ENCODE assay signal across 21 cellular contexts in the genomic region with DNA sequence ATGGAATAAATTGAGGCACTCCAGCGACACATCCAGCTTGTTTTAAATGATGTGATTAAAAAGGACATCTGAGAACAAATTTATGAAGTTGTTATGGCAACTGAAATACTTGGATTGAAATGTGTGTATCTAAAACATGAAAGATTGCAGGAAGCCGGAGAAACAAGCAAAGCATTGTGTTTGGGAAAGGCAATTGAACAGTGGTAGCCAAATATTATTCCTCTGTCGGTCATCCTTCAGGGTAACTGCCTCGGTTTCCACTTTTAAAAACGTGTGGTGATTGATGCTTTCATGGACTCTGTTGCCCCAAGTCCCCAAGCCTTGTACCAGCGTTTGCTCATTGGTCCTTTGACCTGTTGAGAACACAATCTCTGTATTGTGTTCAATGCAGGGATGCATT. TPM values are rescaled to one million over a fixed set of nuclear protein-coding genes. Genes with fewer than 3 reads are reported as not detected.
DNase-seq lines count a peak whose midpoint lies in the region; ATAC-seq and TF ChIP-seq lines count a peak whose summit lies in the region.
"Had no signal": no experiment of that assay in that cellular context is flagged by ENCODE, and none has a peak within 500 bp of the region (broad histone marks: within the 10 kb centered on the region; RNA-seq: fewer than 3 reads in every experiment).

No MANE protein-coding gene starts in this region.

- CTCF ChIA-PET in CD4-positive, alpha-beta memory T cell (lab: Charles Lee; ENCODE audit: partially characterized antibody): interaction anchor here (1.0 to 9.0 kb wide), 6 partner anchors 240 to 928 kb away, joined by 3 to 125 read pairs (median 5); no protein-coding TSS in a partner anchor

- POLR2A ChIA-PET in CD4-positive, alpha-beta memory T cell (lab: Charles Lee; ENCODE audit: partially characterized antibody): interaction anchor here (2.3 kb wide), 1 partner anchor 855 kb away, joined by 10 read pairs; no protein-coding TSS in a partner anchor
- POLR2A ChIA-PET in naive thymus-derived CD8-positive, alpha-beta T cell (lab: Charles Lee): interaction anchor here (2.0 kb wide), 1 partner anchor 9 kb away, joined by 8 read pairs; no protein-coding TSS in a partner anchor

- H3K9me3 Mint-ChIP-seq in CD4-positive, alpha-beta memory T cell: no peaks in the 10 kb centered on the region
- no peaks in the 10 kb centered on the region for H3K9me3 Mint-ChIP-seq in brain
- no peaks in the 10 kb centered on the region for H3K9me3 Mint-ChIP-seq in naive thymus-derived CD8-positive, alpha-beta T cell
- H3K9me3 Mint-ChIP-seq: activated T-helper 17 cell treated with anti-CD3 and anti-CD28 coated beads, Interleukin-2, amount 50 U/mL, for 72 hours had no signal

- H3K27me3 ChIP-seq in CD4-positive, alpha-beta memory T cell (ENCODE audit: insufficient read depth, low read length): no peaks in the 10 kb centered on the region
- no peaks in the 10 kb centered on the region for H3K27me3 ChIP-seq in HUES64 (ENCODE audit: insufficient read depth, low read length)
- no peaks in the 10 kb centered on the region for H3K27me3 ChIP-seq in brain microvascular endothelial cell (replicated peaks)
- H3K27me3 ChIP-seq: right atrium auricular region had no signal

- no peaks in the 10 kb centered on the region for H3K9me3 ChIP-seq in CD4-positive, alpha-beta memory T cell (ENCODE audit: control insufficient read depth in 1 of 2, low read length in 2 of 2)
- no peaks in the 10 kb centered on the region for H3K9me3 ChIP-seq in HUES64 (ENCODE audit: insufficient read depth, low read depth, low read length)
- H3K9me3 ChIP-seq: heart left ventricle, mucosa of descending colon, right atrium auricular region, upper lobe of right lung had no signal

- no peak for ATAC-seq in naive thymus-derived CD8-positive, alpha-beta T cell
- no peak for ATAC-seq in activated CD4-positive, CD25-positive, alpha-beta regulatory T cell treated with anti-CD3 and anti-CD28 coated beads, Interleukin-2, amount 50 U/mL, for 24 hours
- ATAC-seq: activated T-helper 17 cell treated with anti-CD3 and anti-CD28 coated beads, Interleukin-2, amount 50 U/mL, for 72 hours; HCT116; heart left ventricle; mucosa of descending colon; upper lobe of right lung had no signal

- DNase-seq in CD4-positive, alpha-beta memory T cell: no peak
- no peak for DNase-seq in naive thymus-derived CD8-positive, alpha-beta T cell
- DNase-seq in OCI-M1 (lab: John Stamatoyannopoulos, UW): no peak
- no peak for DNase-seq in brain microvascular endothelial cell
- no peak for DNase-seq in NK-92 treated with Interleukin-12 subunit alpha and Interleukin-12 subunit beta, amount 100 ng/mL, for 24 hours (lab: John Stamatoyannopoulos, UW)
- DNase-seq: activated CD4-positive, alpha-beta T cell treated with anti-CD3 and anti-CD28 coated beads for 4 hours; cortex of kidney; heart left ventricle; mucosa of descending colon; NCI-H1436 treated with DMSO at 0.1 percent for 48 hours; NCI-H226; nucleus accumbens; stimulated activated CD4-positive, alpha-beta T cell treated with anti-CD3 and anti-CD28 coated beads, Interleukin-12 subunit alpha, Interleukin-12 subunit beta, amount 100 ng/mL, for 4 hours; upper lobe of right lung had no signal

- no peak for TF ChIP-seq CTCF in brain (conservative IDR thresholded peaks at IDR 0.05)
- TF ChIP-seq CTCF in brain microvascular endothelial cell (IDR thresholded peaks at IDR 0.05; ENCODE audit: low read depth, low read length, missing control alignments): no peak

- H3K27ac Mint-ChIP-seq in CD4-positive, alpha-beta memory T cell: peak overlapping the region; percentile 57 to 96 (median 91)
- H3K27ac Mint-ChIP-seq in brain: peak overlapping the region; percentile 23 to 98 (median 90)
- H3K27ac Mint-ChIP-seq in naive thymus-derived CD8-positive, alpha-beta T cell: peak overlapping the region in 9 of 10 donors; percentile 49 to 99 (median 87)
- H3K27ac Mint-ChIP-seq: activated T-helper 17 cell treated with anti-CD3 and anti-CD28 coated beads, Interleukin-2, amount 50 U/mL, for 72 hours had no signal

- H3K27ac ChIP-seq in CD4-positive, alpha-beta memory T cell (ENCODE audit: low read depth, low read length): peak overlapping the region; percentile 19
- H3K27ac ChIP-seq in HUES64 (ENCODE audit: low read depth, low read length) (peak overlapping the region; percentile 96), brain microvascular endothelial cell (no peak overlapping the region)
- H3K27ac ChIP-seq: heart left ventricle, right atrium auricular region, RWPE1, upper lobe of right lung had no signal

- peaks cover 0 to 2% of the 10 kb centered on the region in 2 donors for H3K36me3 Mint-ChIP-seq in CD4-positive, alpha-beta memory T cell
- H3K36me3 Mint-ChIP-seq in brain: no peaks in the 10 kb centered on the region
- no peaks in the 10 kb centered on the region for H3K36me3 Mint-ChIP-seq in naive thymus-derived CD8-positive, alpha-beta T cell

- in situ Hi-C loops in brain microvascular endothelial cell (cut with HindIII; ENCODE audit: low pct_ligation_motif_present, low sequenced_read_pairs): no loop called here

- H3K4me1 Mint-ChIP-seq in CD4-positive, alpha-beta memory T cell: peaks cover 33 to 62% (median 41%) of the 10 kb centered on the region in 4 donors
- H3K4me1 Mint-ChIP-seq in brain: peaks cover 60% of the 10 kb centered on the region
- peaks cover 11 to 53% (median 50%) of the 10 kb centered on the region in 4 donors for H3K4me1 Mint-ChIP-seq in naive thymus-derived CD8-positive, alpha-beta T cell

- WGBS in HUES64: 41% methylated on average over 6 of the region's 6 CpGs

- H3K27me3 Mint-ChIP-seq in CD4-positive, alpha-beta memory T cell: no peaks in the 10 kb centered on the region
- peaks cover 14% of the 10 kb centered on the region for H3K27me3 Mint-ChIP-seq in brain
- peaks cover 0 to 1% (median 0%) of the 10 kb centered on the region in 5 donors for H3K27me3 Mint-ChIP-seq in naive thymus-derived CD8-positive, alpha-beta T cell
- H3K27me3 Mint-ChIP-seq: activated T-helper 17 cell treated with anti-CD3 and anti-CD28 coated beads, Interleukin-2, amount 50 U/mL, for 72 hours had no signal

- peak overlapping the region; percentile 41; the same call in 1 of the 2 replicates for H3K9ac ChIP-seq in HUES64 (ENCODE audit: low read depth, low read length)

- no peaks in the 10 kb centered on the region for H3K36me3 ChIP-seq in CD4-positive, alpha-beta memory T cell (ENCODE audit: insufficient read depth, low read length)
- H3K36me3 ChIP-seq in HUES64 (ENCODE audit: insufficient read depth, low read length) (no peaks in the 10 kb centered on the region), brain microvascular endothelial cell (replicated peaks) (no peaks in the 10 kb centered on the region)
- H3K36me3 ChIP-seq: heart left ventricle, right atrium auricular region, upper lobe of right lung had no signal

- no peak overlapping the region for H3K4me3 ChIP-seq in CD4-positive, alpha-beta memory T cell (ENCODE audit: low read length in 2 of 2)
- H3K4me3 ChIP-seq in HUES64 (ENCODE audit: low read length) (no peak overlapping the region), brain microvascular endothelial cell (ENCODE audit: low read depth, low read length) (no peak overlapping the region)
- H3K4me3 ChIP-seq: heart left ventricle, mucosa of descending colon, right atrium auricular region, upper lobe of right lung had no signal

- peaks cover 56% of the 10 kb centered on the region for H3K4me1 ChIP-seq in CD4-positive, alpha-beta memory T cell (ENCODE audit: insufficient read depth, low read length)
- H3K4me1 ChIP-seq in HUES64 (ENCODE audit: insufficient read depth, low read length): peaks cover 72% of the 10 kb centered on the region

- intact Hi-C loops in CD4-positive, alpha-beta memory T cell (cut with micrococcal nuclease): no loop called here

- peak overlapping the region in 2 of 8 donors; percentile 39 to 43 for H3K4me3 Mint-ChIP-seq in CD4-positive, alpha-beta memory T cell
- peak overlapping the region; percentile 35 to 84 (median 66) for H3K4me3 Mint-ChIP-seq in brain
- peak overlapping the region in 1 of 10 donors; percentile 14 for H3K4me3 Mint-ChIP-seq in naive thymus-derived CD8-positive, alpha-beta T cell

RNA-seq across cellular contexts. Expression of gene CLYBL, which starts 53.6 kb away (rescaled TPM):
- total RNA-seq in CD4-positive, alpha-beta memory T cell: 10 to 100 TPM in 1 of 2 experiments, 1 to 10 TPM in 1; 9.8 to 10.1 TPM
- polyA plus RNA-seq in CD4-positive, alpha-beta memory T cell: 10 to 100 TPM; 17.3 to 24.8 TPM
- 9.4 TPM for polyA plus RNA-seq in HUES64 (2013, experiment 1 of 2)
- 9.6 TPM for polyA plus RNA-seq in HUES64 (2013, experiment 2 of 2)
- 9.5 TPM for polyA plus RNA-seq in brain (ENCODE audit: insufficient read depth, low read depth, low replicate concordance)
- 10 to 100 TPM; 12.1 TPM for total RNA-seq in naive thymus-derived CD8-positive, alpha-beta T cell
- 10 to 100 TPM in 1 of 3 donors, 1 to 10 TPM in 2; 6.5 to 16.8 (median 8.0) TPM for polyA plus RNA-seq in naive thymus-derived CD8-positive, alpha-beta T cell
